9 cellular contexts compared by ENCODE assay signal in genomic region chr9:77588319-77588937, GRCh38. TPM values are rescaled to one million over a fixed set of nuclear protein-coding genes. Genes with fewer than 3 reads are reported as not detected.
DNase-seq lines count a peak whose midpoint lies in the region; ATAC-seq and TF ChIP-seq lines count a peak whose summit lies in the region.
"Had no signal": no experiment of that assay in that cellular context is flagged by ENCODE, and none has a peak within 500 bp of the region (broad histone marks: within the 10 kb centered on the region; RNA-seq: fewer than 3 reads in every experiment).

No MANE protein-coding gene starts in this region.

- H3K27ac ChIP-seq in AG04450 (ENCODE audit: low read depth, low read length) (no peak overlapping the region), HUES64 (ENCODE audit: low read depth, low read length) (peak overlapping the region; percentile 73)

- in situ Hi-C loops in astrocyte of the spinal cord (cut with HindIII; ENCODE audit: low sequenced_read_pairs) = no loop called here

- no peak overlapping the region for H3K27ac Mint-ChIP-seq in activated T-cell treated with anti-CD3 and anti-CD28 coated beads, Interleukin-2, amount 50 U/mL, for 72 hours
- H3K27ac Mint-ChIP-seq: activated B cell treated with CpG ODN at 0.5 μM for 24 hours had no signal

- CTCF ChIA-PET in AG04450 (lab: Charles Lee) = interaction anchor here (1.0 to 1.9 kb wide), 2 partner anchors 131 to 389 kb away, joined by 3 to 9 read pairs; no protein-coding TSS in a partner anchor

- WGBS in HUES64 = 21% methylated on average over 2 of the region's 2 CpGs

- TF ChIP-seq CTCF in AG04450 (IDR thresholded peaks at IDR 0.05; ENCODE audit: low read depth, low read length) = no peak
- TF ChIP-seq CTCF in astrocyte of the spinal cord (IDR thresholded peaks at IDR 0.05; ENCODE audit: low read depth, low read length) = no peak

- H3K36me3 ChIP-seq in HUES64 (ENCODE audit: insufficient read depth, low read length) = no peaks in the 10 kb centered on the region

- ATAC-seq in activated T-cell treated with anti-CD3 and anti-CD28 coated beads, Interleukin-2, amount 50 U/mL, for 72 hours (replicated peaks in 1 of 2) = no peak
- ATAC-seq in HG03342 (IDR thresholded peaks at IDR 0.05; ENCODE audit: unreplicated experiment) = no peak

- H3K9me3 ChIP-seq in AG04450 (ENCODE audit: control insufficient read depth, insufficient read depth, low read length) (no peaks in the 10 kb centered on the region), HUES64 (ENCODE audit: insufficient read depth, low read depth, low read length) (no peaks in the 10 kb centered on the region)

- peak; percentile 51 for DNase-seq in AG04450 (ENCODE audit: low read depth, low spot score)
- peak; percentile 74 for DNase-seq in astrocyte of the spinal cord (ENCODE audit: low read depth, low spot score)
- DNase-seq in kidney tubule cell (ENCODE audit: low spot score) = peak; percentile 88
- no peak for DNase-seq in activated T-cell treated with anti-CD3 and anti-CD28 coated beads, Interleukin-2, amount 50 U/mL, for 72 hours
- no peak for DNase-seq in effector CD8-positive, alpha-beta T cell (lab: John Stamatoyannopoulos, UW)
- no peak for DNase-seq in activated CD4-positive, alpha-beta T cell treated with anti-CD3 and anti-CD28 coated beads, Interleukin-2, amount 50 U/mL, for 48 hours
- DNase-seq: activated B cell treated with CpG ODN at 0.5 μM for 24 hours had no signal

- H3K4me1 Mint-ChIP-seq in activated T-cell treated with anti-CD3 and anti-CD28 coated beads, Interleukin-2, amount 50 U/mL, for 72 hours (ENCODE audit: low read depth) = no peaks in the 10 kb centered on the region
- H3K4me1 Mint-ChIP-seq: activated B cell treated with CpG ODN at 0.5 μM for 24 hours had no signal

- POLR2A ChIA-PET in AG04450 (lab: Yijun Ruan, JAX) = no interaction called here

- peak overlapping the region; percentile 47; the same call in 1 of the 2 replicates for H3K9ac ChIP-seq in HUES64 (ENCODE audit: low read depth, low read length)

- no peaks in the 10 kb centered on the region for H3K36me3 Mint-ChIP-seq in activated T-cell treated with anti-CD3 and anti-CD28 coated beads, Interleukin-2, amount 50 U/mL, for 72 hours (ENCODE audit: insufficient read depth in 2 of 2)

- H3K9me3 Mint-ChIP-seq in activated T-cell treated with anti-CD3 and anti-CD28 coated beads, Interleukin-2, amount 50 U/mL, for 72 hours = no peaks in the 10 kb centered on the region
- H3K9me3 Mint-ChIP-seq: activated B cell treated with CpG ODN at 0.5 μM for 24 hours had no signal

- no peak overlapping the region for H3K4me3 Mint-ChIP-seq in activated T-cell treated with anti-CD3 and anti-CD28 coated beads, Interleukin-2, amount 50 U/mL, for 72 hours
- H3K4me3 Mint-ChIP-seq: activated B cell treated with CpG ODN at 0.5 μM for 24 hours had no signal

- no peak overlapping the region for H3K4me3 ChIP-seq in AG04450 (ENCODE audit: low read depth, low read length)
- no peak overlapping the region for H3K4me3 ChIP-seq in HUES64 (ENCODE audit: low read length)
- no peak overlapping the region for H3K4me3 ChIP-seq in astrocyte of the spinal cord (ENCODE audit: low read depth, low read length)

- no peaks in the 10 kb centered on the region for H3K27me3 ChIP-seq in AG04450 (ENCODE audit: control insufficient read depth, insufficient read depth, low read length)
- no peaks in the 10 kb centered on the region for H3K27me3 ChIP-seq in HUES64 (ENCODE audit: insufficient read depth, low read length)

- H3K4me1 ChIP-seq in HUES64 (ENCODE audit: insufficient read depth, low read length) = peaks cover 56% of the 10 kb centered on the region

- peaks cover 5% of the 10 kb centered on the region for H3K27me3 Mint-ChIP-seq in activated T-cell treated with anti-CD3 and anti-CD28 coated beads, Interleukin-2, amount 50 U/mL, for 72 hours (ENCODE audit: low read depth)
- H3K27me3 Mint-ChIP-seq: activated B cell treated with CpG ODN at 0.5 μM for 24 hours had no signal

RNA-seq across cellular contexts. Expression of gene GNA14, which starts 59.7 kb away (rescaled TPM):
- 0.10 and 0.11 TPM in 2 replicates for polyA plus RNA-seq in AG04450 (2011; rRNA removed)
- 0.09 and 0.13 TPM in 2 replicates for polyA minus RNA-seq in AG04450 (2011; rRNA and poly(A)+ RNA removed)
- polyA plus RNA-seq in HUES64 (2013, experiment 1 of 2) = 6.9 TPM
- 8.7 TPM for polyA plus RNA-seq in HUES64 (2013, experiment 2 of 2)
- under 1 TPM in 1 of 2 donors, not detected in 1; 0.29 TPM for total RNA-seq in activated T-cell treated with anti-CD3 and anti-CD28 coated beads, Interleukin-2, amount 50 U/mL, for 72 hours
- total RNA-seq: activated B cell treated with CpG ODN at 0.5 μM for 24 hours had no signal

Comparison
In these comparisons a context has a peak if more than half of its experiments do, and no peak if none do; other contexts are left out.
1. DNase-seq: peak in AG04450 (single experiment), astrocyte of the spinal cord (single experiment) and kidney tubule cell (single experiment); none in activated T-cell treated with anti-CD3 and anti-CD28 coated beads, Interleukin-2, amount 50 U/mL, for 72 hours (0 of 2), effector CD8-positive, alpha-beta T cell (single experiment) and activated CD4-positive, alpha-beta T cell treated with anti-CD3 and anti-CD28 coated beads, Interleukin-2, amount 50 U/mL, for 48 hours (0 of 2).